ENCODE assay signal across 26 cellular contexts in the genomic region with DNA sequence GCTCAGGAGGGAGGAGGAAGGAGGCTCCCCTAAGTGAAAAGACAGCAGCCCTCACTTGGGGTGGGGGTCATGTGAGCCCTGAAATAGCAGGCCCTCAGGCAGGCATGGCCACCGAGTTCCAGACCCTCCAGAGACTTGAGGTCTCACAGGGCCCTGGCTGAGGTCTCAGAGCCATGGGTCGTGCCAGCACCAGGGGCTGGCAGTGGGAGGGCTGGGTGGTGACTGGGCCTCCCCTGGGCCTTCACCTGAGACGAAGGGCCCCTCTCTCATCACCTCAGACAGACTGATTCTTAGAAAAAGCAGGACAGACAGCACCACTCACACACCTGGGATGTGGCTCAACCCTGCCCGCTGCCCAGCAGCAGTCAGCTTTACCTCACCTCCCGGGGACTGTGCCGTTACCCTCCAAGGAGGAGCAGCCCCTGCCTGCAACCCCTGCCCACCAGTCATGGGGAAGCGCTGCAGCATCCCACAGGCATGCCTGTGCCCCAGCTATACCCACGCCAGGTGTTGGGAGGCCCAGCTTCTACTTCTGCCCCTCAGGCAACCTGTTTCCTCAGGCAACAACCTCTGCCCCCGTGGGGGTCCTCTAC. TPM values are rescaled to one million over a fixed set of nuclear protein-coding genes. Genes with fewer than 3 reads are reported as not detected.
DNase-seq lines count a peak whose midpoint lies in the region; ATAC-seq and TF ChIP-seq lines count a peak whose summit lies in the region.
"Had no signal": no experiment of that assay in that cellular context is flagged by ENCODE, and none has a peak within 500 bp of the region (broad histone marks: within the 10 kb centered on the region; RNA-seq: fewer than 3 reads in every experiment).

No MANE protein-coding gene starts in this region.

- H3K27ac ChIP-seq in testis = no peak overlapping the region
- H3K27ac ChIP-seq: ascending aorta, transverse colon had no signal

- H3K4me3 ChIP-seq in testis = no peak overlapping the region
- H3K4me3 ChIP-seq: ascending aorta, lung, transverse colon had no signal

- H3K9me3 ChIP-seq in testis = no peaks in the 10 kb centered on the region
- H3K9me3 ChIP-seq: ascending aorta, Caco-2, transverse colon had no signal

- no peak overlapping the region for H3K4me3 Mint-ChIP-seq in activated T-cell treated with anti-CD3 and anti-CD28 coated beads, Interleukin-2, amount 50 U/mL, for 24 hours
- H3K4me3 Mint-ChIP-seq in activated B cell treated with CpG ODN at 0.5 μM for 24 hours = no peak overlapping the region
- H3K4me3 Mint-ChIP-seq: B cell; central memory CD8-positive, alpha-beta T cell had no signal

- no peaks in the 10 kb centered on the region for H3K27me3 ChIP-seq in testis
- H3K27me3 ChIP-seq: ascending aorta, transverse colon had no signal

- TF ChIP-seq POLR2A in testis (IDR thresholded peaks at IDR 0.05) = no peak

- no peaks in the 10 kb centered on the region for H3K36me3 ChIP-seq in testis (ENCODE audit: low read depth, missing control alignments)
- H3K36me3 ChIP-seq: ascending aorta, transverse colon had no signal

- WGBS in testis, 2 donors = 86 to 87% methylated on average over 8 to 9 of the region's 9 CpGs

- no peak overlapping the region for H3K27ac Mint-ChIP-seq in activated T-cell treated with anti-CD3 and anti-CD28 coated beads, Interleukin-2, amount 50 U/mL, for 24 hours
- H3K27ac Mint-ChIP-seq in activated B cell treated with CpG ODN at 0.5 μM for 24 hours = no peak overlapping the region
- H3K27ac Mint-ChIP-seq: B cell had no signal

- ATAC-seq in activated B cell treated with CpG ODN at 0.5 μM for 24 hours (ENCODE audit: low read depth) (no peak), HG03095 (IDR thresholded peaks at IDR 0.05; ENCODE audit: unreplicated experiment) (no peak)
- ATAC-seq: stimulated activated naive CD8-positive, alpha-beta T cell treated with anti-CD3 and anti-CD28 coated beads, Interleukin-15, Interleukin-2, amounts not matched to agents 100 U/mL and 50 U/mL, for 24 hours had no signal

- DNase-seq in activated T-cell treated with anti-CD3 and anti-CD28 coated beads, Interleukin-2, amount 50 U/mL, for 24 hours = peak; percentile 20
- no peak for DNase-seq in activated T-cell treated with anti-CD3 and anti-CD28 coated beads, Interleukin-2, amount 50 U/mL, for 1 hour
- DNase-seq in activated B cell treated with CpG ODN at 0.5 μM for 24 hours (peak; percentile 12), islet precursor cell (peak; percentile 36), testis (peak; percentile 11), AG08395 (ENCODE audit: low spot score) (no peak), NCI-H2029 treated with DMSO at 0.1 percent for 48 hours (lab: John Stamatoyannopoulos, UW) (no peak)
- DNase-seq: activated CD4-positive, alpha-beta T cell treated with anti-CD3 and anti-CD28 coated beads for 4 hours; activated naive CD4-positive, alpha-beta T cell treated with Interleukin-2 at 50 U/mL for 16 hours; Caco-2; erythroblast; hypothalamus; IMR-90; NCI-H1105; NCI-H2081; nucleus accumbens; OCI-M1; Right ventricle myocardium superior; stimulated activated CD4-positive, alpha-beta T cell treated with anti-CD3 and anti-CD28 coated beads, Interleukin-4, amount 100 ng/mL, for 4 hours; stimulated activated naive CD8-positive, alpha-beta T cell treated with anti-CD3 and anti-CD28 coated beads, Interleukin-15, Interleukin-2, amounts not matched to agents 100 U/mL and 50 U/mL, for 24 hours; transverse colon had no signal

- H3K4me1 ChIP-seq in testis = peaks cover 21% of the 10 kb centered on the region
- H3K4me1 ChIP-seq: ascending aorta, Caco-2 had no signal

- H3K36me3 Mint-ChIP-seq in activated T-cell treated with anti-CD3 and anti-CD28 coated beads, Interleukin-2, amount 50 U/mL, for 24 hours (ENCODE audit: low read depth) = no peaks in the 10 kb centered on the region
- peaks cover 4% of the 10 kb centered on the region for H3K36me3 Mint-ChIP-seq in activated B cell treated with CpG ODN at 0.5 μM for 24 hours (ENCODE audit: low read depth)

- TF ChIP-seq CTCF in activated B cell treated with CpG ODN at 0.5 μM for 24 hours (IDR thresholded peaks at IDR 0.05) (no peak), testis (IDR thresholded peaks at IDR 0.05) (no peak)

- H3K27me3 Mint-ChIP-seq in activated T-cell treated with anti-CD3 and anti-CD28 coated beads, Interleukin-2, amount 50 U/mL, for 24 hours = no peaks in the 10 kb centered on the region
- H3K27me3 Mint-ChIP-seq in activated B cell treated with CpG ODN at 0.5 μM for 24 hours = no peaks in the 10 kb centered on the region
- H3K27me3 Mint-ChIP-seq: B cell; central memory CD8-positive, alpha-beta T cell had no signal

- CTCF ChIA-PET in activated B cell treated with CpG ODN at 0.5 μM for 24 hours (lab: Charles Lee) = interaction anchor here (4.8 kb wide), 1 partner anchor 22 kb away, joined by 18 read pairs; no protein-coding TSS in a partner anchor

- no peaks in the 10 kb centered on the region for H3K9me3 Mint-ChIP-seq in activated T-cell treated with anti-CD3 and anti-CD28 coated beads, Interleukin-2, amount 50 U/mL, for 24 hours
- H3K9me3 Mint-ChIP-seq in activated B cell treated with CpG ODN at 0.5 μM for 24 hours = no peaks in the 10 kb centered on the region
- H3K9me3 Mint-ChIP-seq: central memory CD8-positive, alpha-beta T cell had no signal

- H3K4me1 Mint-ChIP-seq in activated T-cell treated with anti-CD3 and anti-CD28 coated beads, Interleukin-2, amount 50 U/mL, for 24 hours (ENCODE audit: low read depth) = peaks cover 20% of the 10 kb centered on the region
- peaks cover 34% of the 10 kb centered on the region for H3K4me1 Mint-ChIP-seq in activated B cell treated with CpG ODN at 0.5 μM for 24 hours

- POLR2A ChIA-PET in activated B cell treated with CpG ODN at 0.5 μM for 24 hours (lab: Charles Lee) = interaction anchor here (0.6 kb wide), 1 partner anchor 1942 kb away, joined by 6 read pairs; no protein-coding TSS in a partner anchor

- intact Hi-C loops in activated B cell treated with CpG ODN at 0.5 μM for 24 hours (cut with micrococcal nuclease) (no loop called here), testis (cut with DNase I; ENCODE audit: low total_unique reads) (no loop called here)

RNA-seq across cellular contexts. Expression of a gene that starts 42.6 kb away (rescaled TPM):
- total RNA-seq in activated B cell treated with CpG ODN at 0.5 μM for 24 hours = 25.1 and 40.6 TPM in 2 replicates
- 100 to 1,000 TPM; 223 to 253 TPM for total RNA-seq in testis
- polyA plus RNA-seq in testis (ENCODE audit: insufficient read depth, low read depth, low replicate concordance) = 64.3 TPM

Comparison
In these comparisons a context has a peak if more than half of its experiments do, and no peak if none do; other contexts are left out.
1. DNase-seq: peak in activated T-cell treated with anti-CD3 and anti-CD28 coated beads, Interleukin-2, amount 50 U/mL, for 24 hours (single experiment), activated B cell treated with CpG ODN at 0.5 μM for 24 hours (single experiment), islet precursor cell (single experiment) and testis (single experiment); none in activated T-cell treated with anti-CD3 and anti-CD28 coated beads, Interleukin-2, amount 50 U/mL, for 1 hour (single experiment), AG08395 (single experiment) and NCI-H2029 treated with DMSO at 0.1 percent for 48 hours (single experiment).